9 cellular contexts compared by ENCODE assay signal in genomic region chr10:24701447-24701846, GRCh38. TPM values are rescaled to one million over a fixed set of nuclear protein-coding genes. Genes with fewer than 3 reads are reported as not detected.
DNase-seq lines count a peak whose midpoint lies in the region; ATAC-seq and TF ChIP-seq lines count a peak whose summit lies in the region.
"Had no signal": no experiment of that assay in that cellular context is flagged by ENCODE, and none has a peak within 500 bp of the region (broad histone marks: within the 10 kb centered on the region; RNA-seq: fewer than 3 reads in every experiment).

No MANE protein-coding gene starts in this region.

- no peak overlapping the region for H3K4me3 ChIP-seq in choroid plexus epithelial cell (ENCODE audit: low read depth, low read length)
- no peak overlapping the region for H3K4me3 ChIP-seq in uterus

- intact Hi-C loops in left colon (cut with DNase I, micrococcal nuclease) (no loop called here), uterus (cut with DNase I; ENCODE audit: low total_unique reads) (no loop called here)

- DNase-seq in choroid plexus epithelial cell (ENCODE audit: low read depth), result peak; percentile 75
- no peak for DNase-seq in stimulated activated naive CD4-positive, alpha-beta T cell (lab: John Stamatoyannopoulos, UW)
- DNase-seq in left colon, result no peak
- DNase-seq in uterus, result no peak
- DNase-seq in ecto neural progenitor cell (ENCODE audit: low spot score), result no peak
- DNase-seq: GOT3 had no signal

- H3K27ac ChIP-seq in uterus, result no peak overlapping the region

- TF ChIP-seq CTCF in choroid plexus epithelial cell (conservative IDR thresholded peaks at IDR 0.05; ENCODE audit: low read depth, low read length) (peak; percentile 14), uterus (IDR thresholded peaks at IDR 0.05) (no peak)

- no peaks in the 10 kb centered on the region for H3K4me1 ChIP-seq in uterus

- ATAC-seq in GM18519 (IDR thresholded peaks at IDR 0.05; ENCODE audit: low FRiP score, unreplicated experiment) (peak; percentile 90), GM21529 (IDR thresholded peaks at IDR 0.05; ENCODE audit: unreplicated experiment) (peak; percentile 91), HG03520 (IDR thresholded peaks at IDR 0.05; ENCODE audit: unreplicated experiment) (peak; percentile 84), left colon (no peak)

- no peaks in the 10 kb centered on the region for H3K36me3 ChIP-seq in uterus

- no peaks in the 10 kb centered on the region for H3K9me3 ChIP-seq in uterus

- H3K27me3 ChIP-seq in uterus, result no peaks in the 10 kb centered on the region

- no peak for TF ChIP-seq POLR2A in uterus (IDR thresholded peaks at IDR 0.05)

RNA-seq across cellular contexts. Expression of gene ARHGAP21, which starts 22.2 kb away (rescaled TPM):
- 100 to 1,000 TPM; 101 to 102 TPM for total RNA-seq in left colon
- total RNA-seq in uterus, result 100 to 1,000 TPM in 2 of 4 donors, 10 to 100 TPM in 2; 90.4 to 168 (median 124) TPM
